ENCODE assay signal across 8 cellular contexts in the genomic region with DNA sequence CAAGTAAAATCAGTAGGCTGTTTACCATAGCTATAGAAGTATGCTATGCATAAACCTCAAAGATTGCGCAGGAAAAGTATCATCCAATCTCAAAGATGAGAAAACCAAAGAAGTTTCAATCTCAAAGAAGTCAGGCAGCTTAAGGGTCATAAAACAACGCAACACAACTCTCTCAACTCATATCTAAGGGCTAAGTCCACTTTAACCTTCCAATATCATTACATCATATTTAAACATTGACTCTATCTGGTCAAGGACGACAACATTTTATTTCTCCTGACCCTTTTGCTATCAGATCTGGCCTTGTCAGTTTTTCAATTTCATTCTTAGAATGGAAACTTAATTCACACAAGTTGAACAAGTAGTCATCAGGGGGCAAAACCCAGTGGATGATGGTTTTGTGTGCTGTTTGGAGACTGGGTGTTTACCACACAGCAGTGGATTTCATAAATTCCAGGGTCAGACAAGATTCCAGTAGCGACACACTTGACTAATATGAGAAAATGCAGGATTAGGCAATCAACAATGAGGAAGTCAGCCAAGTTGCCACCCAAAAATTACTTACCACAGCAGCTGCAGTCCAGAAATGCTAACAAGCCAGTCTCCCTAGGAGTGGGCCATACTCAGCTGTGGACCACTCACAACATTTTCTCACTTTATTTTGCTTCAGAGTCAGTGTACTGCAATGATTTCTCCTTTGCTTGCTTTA.
DNase-seq lines count a peak whose midpoint lies in the region; ATAC-seq and TF ChIP-seq lines count a peak whose summit lies in the region.
"Not testable (repeated sequence)": the region's sequence is repeated elsewhere in the genome, so short reads cannot be mapped to it uniquely, and the experiment has no call there.

No MANE protein-coding gene starts in this region.

- not testable (repeated sequence) for H2AK5ac ChIP-seq in IMR-90 (ENCODE audit: low read depth, low read length)

- H3K4me3 Mint-ChIP-seq in naive thymus-derived CD4-positive, alpha-beta T cell, result not testable (repeated sequence)

- not testable (repeated sequence) for BruUV-seq in IMR-90 (replicated peaks; lab: Mats Ljungman, UMichigan)

- H3K18ac ChIP-seq in IMR-90 (ENCODE audit: low read depth, low read length), result not testable (repeated sequence)

- H4K5ac ChIP-seq in IMR-90 (ENCODE audit: low read depth, low read length), result not testable (repeated sequence)

- H3K9me1 ChIP-seq in IMR-90 (ENCODE audit: insufficient read depth, low read length), result not testable (repeated sequence)

- intact Hi-C loops in IMR-90 (cut with micrococcal nuclease); heart left ventricle (cut with DNase I); right cardiac atrium (cut with DNase I); right lobe of liver (cut with DNase I); naive thymus-derived CD4-positive, alpha-beta T cell (cut with micrococcal nuclease); sciatic nerve (cut with DNase I); upper lobe of right lung (cut with DNase I): not testable (repeated sequence)

- CTCF ChIA-PET in IMR-90 (lab: Yijun Ruan, JAX); naive thymus-derived CD4-positive, alpha-beta T cell (lab: Charles Lee): not testable (repeated sequence)

- not testable (repeated sequence) for TF ChIP-seq RAD21 in IMR-90 (IDR thresholded peaks at IDR 0.05; ENCODE audit: low read length)

- H4K8ac ChIP-seq in IMR-90 (ENCODE audit: low read depth in 2 of 2, low read length in 2 of 2), result not testable (repeated sequence)

- TF ChIP-seq CTCF in IMR-90 (conservative IDR thresholded peaks at IDR 0.05; ENCODE audit: low read depth, low read length); heart left ventricle (IDR thresholded peaks at IDR 0.05); right lobe of liver (IDR thresholded peaks at IDR 0.05); upper lobe of right lung (IDR thresholded peaks at IDR 0.05): not testable (repeated sequence)

- POLR2A ChIA-PET in IMR-90 (lab: Charles Lee; ENCODE audit: unreplicated experiment); naive thymus-derived CD4-positive, alpha-beta T cell (lab: Charles Lee): not testable (repeated sequence)

- WGBS in IMR-90 (ENCODE audit: extremely low coverage in 2 of 2, insufficient read length in 1 of 2), 2 experiments, result no CpG with 5 or more reads among the region's 4 CpGs
- WGBS in heart left ventricle, 4 donors, result no CpG with 5 or more reads among the region's 4 CpGs
- no CpG with 5 or more reads among the region's 4 CpGs for WGBS in right cardiac atrium
- no CpG with 5 or more reads among the region's 4 CpGs for WGBS in right lobe of liver (ENCODE audit: insufficient coverage, low coverage, low lambda C conversion rate, missing lambda C conversion rate)

- dilution Hi-C loops in IMR-90 (cut with HindIII; ENCODE audit: low sequenced_read_pairs, unreplicated experiment), result not testable (repeated sequence)

- H3K4ac ChIP-seq in IMR-90 (ENCODE audit: low read depth, low read length), result not testable (repeated sequence)

- not testable (repeated sequence) for H2AK9ac ChIP-seq in IMR-90 (replicated peaks; ENCODE audit: low read depth, low read length, poor library complexity)

- H3K27ac ChIP-seq in IMR-90 (ENCODE audit: insufficient read depth, low read length); heart left ventricle; right cardiac atrium (ENCODE audit: low read length); right lobe of liver; naive thymus-derived CD4-positive, alpha-beta T cell (ENCODE audit: low read depth, low read length); upper lobe of right lung: not testable (repeated sequence)

- H4K91ac ChIP-seq in IMR-90 (ENCODE audit: insufficient read depth, low read depth, low read length), result not testable (repeated sequence)

- H3K23ac ChIP-seq in IMR-90 (ENCODE audit: low read depth, low read length), result not testable (repeated sequence)

- H3K14ac ChIP-seq in IMR-90 (replicated peaks; ENCODE audit: low read depth, low read length), result not testable (repeated sequence)

- H3K4me1 ChIP-seq in IMR-90 (ENCODE audit: control insufficient read depth, insufficient read depth, low read length); heart left ventricle; right cardiac atrium (ENCODE audit: control insufficient read depth, insufficient read depth, low read length); right lobe of liver; naive thymus-derived CD4-positive, alpha-beta T cell (ENCODE audit: control insufficient read depth in 2 of 2, insufficient read depth in 2 of 2, low read length in 2 of 2); upper lobe of right lung: not testable (repeated sequence)

- H3K4me3 ChIP-seq in IMR-90 (ENCODE audit: insufficient read depth, low read depth, low read length); heart left ventricle; right cardiac atrium (ENCODE audit: low read length); right lobe of liver; naive thymus-derived CD4-positive, alpha-beta T cell (ENCODE audit: low read length); upper lobe of right lung: not testable (repeated sequence)

- not testable (repeated sequence) for H3K27me3 ChIP-seq in IMR-90 (ENCODE audit: control insufficient read depth, insufficient read depth, low read length); heart left ventricle; right cardiac atrium (ENCODE audit: control insufficient read depth, insufficient read depth); right lobe of liver; naive thymus-derived CD4-positive, alpha-beta T cell (ENCODE audit: control insufficient read depth in 2 of 2, insufficient read depth in 2 of 2, low read length in 2 of 2); upper lobe of right lung

- not testable (repeated sequence) for H3K9me3 Mint-ChIP-seq in naive thymus-derived CD4-positive, alpha-beta T cell

- H3K36me3 ChIP-seq in IMR-90 (ENCODE audit: control insufficient read depth, insufficient read depth, low read length); heart left ventricle; right lobe of liver; naive thymus-derived CD4-positive, alpha-beta T cell (ENCODE audit: control insufficient read depth in 2 of 3, insufficient read depth in 3 of 3, low read length in 3 of 3); upper lobe of right lung: not testable (repeated sequence)

- not testable (repeated sequence) for H4K20me1 ChIP-seq in IMR-90 (ENCODE audit: insufficient read depth, low read length)

- in situ Hi-C loops in IMR-90 (cut with MboI; ENCODE audit: low sequenced_read_pairs), result not testable (repeated sequence)

- H3K9ac ChIP-seq in IMR-90 (ENCODE audit: low read depth, low read length), result not testable (repeated sequence)

- H3K36me3 Mint-ChIP-seq in naive thymus-derived CD4-positive, alpha-beta T cell, result not testable (repeated sequence)

- not testable (repeated sequence) for H2BK120ac ChIP-seq in IMR-90 (ENCODE audit: low read depth, low read length)

- not testable (repeated sequence) for H3K4me1 Mint-ChIP-seq in naive thymus-derived CD4-positive, alpha-beta T cell

- TF ChIP-seq POLR2A in IMR-90 (IDR thresholded peaks at IDR 0.05; ENCODE audit: low read depth, low read length); heart left ventricle (IDR thresholded peaks at IDR 0.05); right lobe of liver (IDR thresholded peaks at IDR 0.05): not testable (repeated sequence)

- ATAC-seq in IMR-90 (ENCODE audit: low read depth) (peak; percentile 98), esophagus mucosa (peak; percentile 72), heart left ventricle (peak; percentile 15 to 42 (median 35)), right cardiac atrium (peak; percentile 69 to 75), right lobe of liver (peak; percentile 80 to 87 (median 84)), sciatic nerve (peak; percentile 93), upper lobe of right lung (peak; percentile 88)
- peak; percentile 61 for ATAC-seq in naive thymus-derived CD4-positive, alpha-beta T cell

- not testable (repeated sequence) for H3K79me1 ChIP-seq in IMR-90 (ENCODE audit: low read depth in 1 of 2, low read length in 2 of 2)

- H2AFZ ChIP-seq in IMR-90 (replicated peaks; ENCODE audit: low read length, poor library complexity), result not testable (repeated sequence)

- H2BK20ac ChIP-seq in IMR-90 (ENCODE audit: low read depth, low read length), result not testable (repeated sequence)

- not testable (repeated sequence) for H3K9me3 ChIP-seq in IMR-90 (ENCODE audit: control insufficient read depth, insufficient read depth, low read length); heart left ventricle; right cardiac atrium (ENCODE audit: control insufficient read depth, low read length); right lobe of liver; naive thymus-derived CD4-positive, alpha-beta T cell (ENCODE audit: control insufficient read depth in 2 of 3, low read length in 3 of 3); upper lobe of right lung

- not testable (repeated sequence) for H2BK15ac ChIP-seq in IMR-90 (ENCODE audit: low read depth, low read length)

- not testable (repeated sequence) for H2BK5ac ChIP-seq in IMR-90 (ENCODE audit: low read depth, low read length, poor library complexity, severe bottlenecking)

- H3K56ac ChIP-seq in IMR-90 (ENCODE audit: extremely low read depth, insufficient read depth, low read length), result not testable (repeated sequence)

- not testable (repeated sequence) for DNase-seq in IMR-90; heart left ventricle; right cardiac atrium; right lobe of liver; naive thymus-derived CD4-positive, alpha-beta T cell; sciatic nerve (ENCODE audit: low spot score); upper lobe of right lung

- H3K27ac Mint-ChIP-seq in naive thymus-derived CD4-positive, alpha-beta T cell, result not testable (repeated sequence)

- H3K4me2 ChIP-seq in IMR-90 (ENCODE audit: low read depth, low read length), result not testable (repeated sequence)

- H3K27me3 Mint-ChIP-seq in naive thymus-derived CD4-positive, alpha-beta T cell, result not testable (repeated sequence)

Comparison
In these comparisons a context has a peak if more than half of its experiments do, and no peak if none do; other contexts are left out.
1. ATAC-seq: peak in every context shown above with its lines; median percentile 98 in IMR-90; 93 in sciatic nerve; 88 in upper lobe of right lung; 84 in right lobe of liver; 72 in esophagus mucosa; 72 in right cardiac atrium; 61 in naive thymus-derived CD4-positive, alpha-beta T cell; 35 in heart left ventricle.